24 cellular contexts compared by ENCODE assay signal in the genomic region with DNA sequence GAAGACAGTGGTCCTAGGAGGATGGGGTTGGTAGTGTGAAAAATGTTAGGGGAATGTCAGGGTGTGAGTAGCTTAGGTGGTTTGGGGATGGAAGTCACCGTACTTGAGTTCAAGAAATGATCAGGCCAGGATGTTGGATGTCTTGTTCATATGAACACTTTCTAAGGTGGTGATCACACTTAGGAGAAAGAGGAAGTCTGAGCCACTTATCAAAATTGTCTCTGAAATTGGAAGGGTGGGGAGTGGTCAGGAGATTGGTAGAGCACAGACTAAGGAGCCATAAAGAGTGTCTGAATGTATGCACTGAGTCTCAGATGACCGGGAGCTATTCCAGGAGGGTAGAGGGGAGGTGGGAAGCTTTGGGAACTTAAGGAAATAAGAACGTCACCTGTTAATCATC. TPM values are rescaled to one million over a fixed set of nuclear protein-coding genes. Genes with fewer than 3 reads are reported as not detected.
DNase-seq lines count a peak whose midpoint lies in the region; ATAC-seq and TF ChIP-seq lines count a peak whose summit lies in the region.
"Had no signal": no experiment of that assay in that cellular context is flagged by ENCODE, and none has a peak within 500 bp of the region (broad histone marks: within the 10 kb centered on the region; RNA-seq: fewer than 3 reads in every experiment).

No MANE protein-coding gene starts in this region.

- TF ChIP-seq POLR2A in gastrocnemius medialis (IDR thresholded peaks at IDR 0.05): no peak

- H3K36me3 Mint-ChIP-seq in activated naive CD4-positive, alpha-beta T cell treated with anti-CD3 and anti-CD28 coated beads, Interleukin-2, amount 50 U/mL, for 24 hours: peaks cover 9% of the 10 kb centered on the region
- peaks cover 28% of the 10 kb centered on the region for H3K36me3 Mint-ChIP-seq in activated CD8-positive, alpha-beta T cell treated with anti-CD3 and anti-CD28 coated beads, Interleukin-2, amount 10 ng/mL, durations not matched to agents 7 days and 5 days (ENCODE audit: low read depth)
- H3K36me3 Mint-ChIP-seq in naive thymus-derived CD8-positive, alpha-beta T cell: peaks cover 0 to 35% (median 2%) of the 10 kb centered on the region in 3 donors

- H3K4me3 ChIP-seq in gastrocnemius medialis: no peak overlapping the region
- H3K4me3 ChIP-seq: cardiac muscle cell, heart right ventricle, left lung, Peyer's patch, SJCRH30, transverse colon had no signal

- no peak for ATAC-seq in activated CD8-positive, alpha-beta T cell treated with anti-CD3 and anti-CD28 coated beads, Interleukin-2, amount 10 ng/mL, durations not matched to agents 7 days and 5 days
- ATAC-seq in naive thymus-derived CD8-positive, alpha-beta T cell: no peak
- ATAC-seq in HG03159 (IDR thresholded peaks at IDR 0.05; ENCODE audit: unreplicated experiment): no peak
- ATAC-seq in gastrocnemius medialis: no peak
- ATAC-seq: activated CD4-positive, CD25-positive, alpha-beta regulatory T cell treated with anti-CD3 and anti-CD28 coated beads, Interleukin-2, amount 50 U/mL, for 24 hours; activated T-helper 17 cell treated with anti-CD3 and anti-CD28 coated beads, Interleukin-2, amount 50 U/mL, for 72 hours; heart right ventricle; left lung; stimulated activated naive CD8-positive, alpha-beta T cell treated with anti-CD3 and anti-CD28 coated beads, Interleukin-15, Interleukin-2, amounts not matched to agents 100 U/mL and 50 U/mL, for 24 hours had no signal

- no peaks in the 10 kb centered on the region for H3K36me3 ChIP-seq in gastrocnemius medialis
- H3K36me3 ChIP-seq: cardiac muscle cell, Peyer's patch, SJCRH30, transverse colon had no signal

- DNase-seq in activated naive CD4-positive, alpha-beta T cell (lab: John Stamatoyannopoulos, UW): no peak
- no peak for DNase-seq in activated CD8-positive, alpha-beta T cell treated with anti-CD3 and anti-CD28 coated beads, Interleukin-2, amount 10 ng/mL, durations not matched to agents 7 days and 5 days
- no peak for DNase-seq in naive thymus-derived CD8-positive, alpha-beta T cell
- no peak for DNase-seq in gastrocnemius medialis
- DNase-seq: amniotic stem cell; DMS153; heart right ventricle; HFFc6; left lung; NCI-H1417 treated with DMSO at 0.1 percent for 48 hours; NCI-H2107; Peyer's patch; SJCRH30; stimulated activated CD4-positive, alpha-beta T cell treated with anti-CD3 and anti-CD28 coated beads, Interleukin-2, amount 100 ng/mL, for 24 hours; stimulated activated naive CD8-positive, alpha-beta T cell treated with anti-CD3 and anti-CD28 coated beads, Interleukin-15, Interleukin-2, amounts not matched to agents 100 U/mL and 50 U/mL, for 24 hours; transverse colon had no signal

- no peaks in the 10 kb centered on the region for H3K9me3 Mint-ChIP-seq in activated naive CD4-positive, alpha-beta T cell treated with anti-CD3 and anti-CD28 coated beads, Interleukin-2, amount 50 U/mL, for 24 hours
- no peaks in the 10 kb centered on the region for H3K9me3 Mint-ChIP-seq in activated CD8-positive, alpha-beta T cell treated with anti-CD3 and anti-CD28 coated beads, Interleukin-2, amount 10 ng/mL, durations not matched to agents 7 days and 5 days (ENCODE audit: insufficient read depth)
- H3K9me3 Mint-ChIP-seq in naive thymus-derived CD8-positive, alpha-beta T cell: no peaks in the 10 kb centered on the region
- H3K9me3 Mint-ChIP-seq: activated T-helper 17 cell treated with anti-CD3 and anti-CD28 coated beads, Interleukin-2, amount 50 U/mL, for 72 hours; CD14-positive monocyte; dendritic cell treated with granulocyte-macrophage colony-stimulating factor and Interleukin-4, amounts not matched to agents 40 ng/mL and 50 ng/mL, for 4 days; HFFc6 had no signal

- CTCF ChIA-PET in activated CD8-positive, alpha-beta T cell treated with anti-CD3 and anti-CD28 coated beads, Interleukin-2, amount 10 ng/mL, durations not matched to agents 7 days and 5 days (lab: Charles Lee): no interaction called here

- H3K4me3 Mint-ChIP-seq in activated naive CD4-positive, alpha-beta T cell treated with anti-CD3 and anti-CD28 coated beads, Interleukin-2, amount 50 U/mL, for 24 hours: no peak overlapping the region
- H3K4me3 Mint-ChIP-seq in activated CD8-positive, alpha-beta T cell treated with anti-CD3 and anti-CD28 coated beads, Interleukin-2, amount 10 ng/mL, durations not matched to agents 7 days and 5 days: no peak overlapping the region
- H3K4me3 Mint-ChIP-seq in naive thymus-derived CD8-positive, alpha-beta T cell: no peak overlapping the region
- H3K4me3 Mint-ChIP-seq: activated T-helper 17 cell treated with anti-CD3 and anti-CD28 coated beads, Interleukin-2, amount 50 U/mL, for 72 hours; CD14-positive monocyte; dendritic cell treated with granulocyte-macrophage colony-stimulating factor and Interleukin-4, amounts not matched to agents 40 ng/mL and 50 ng/mL, for 4 days; HFFc6 had no signal

- H3K27me3 Mint-ChIP-seq in activated naive CD4-positive, alpha-beta T cell treated with anti-CD3 and anti-CD28 coated beads, Interleukin-2, amount 50 U/mL, for 24 hours: no peaks in the 10 kb centered on the region
- H3K27me3 Mint-ChIP-seq in activated CD8-positive, alpha-beta T cell treated with anti-CD3 and anti-CD28 coated beads, Interleukin-2, amount 10 ng/mL, durations not matched to agents 7 days and 5 days (ENCODE audit: low read depth): no peaks in the 10 kb centered on the region
- no peaks in the 10 kb centered on the region for H3K27me3 Mint-ChIP-seq in naive thymus-derived CD8-positive, alpha-beta T cell
- H3K27me3 Mint-ChIP-seq: activated T-helper 17 cell treated with anti-CD3 and anti-CD28 coated beads, Interleukin-2, amount 50 U/mL, for 72 hours; dendritic cell treated with granulocyte-macrophage colony-stimulating factor and Interleukin-4, amounts not matched to agents 40 ng/mL and 50 ng/mL, for 4 days; progenitor cell of endocrine pancreas had no signal

- H3K9me3 ChIP-seq in gastrocnemius medialis: no peaks in the 10 kb centered on the region
- H3K9me3 ChIP-seq: heart right ventricle, left lung, Peyer's patch, SJCRH30, transverse colon had no signal

- peak overlapping the region; percentile 47 for H3K27ac Mint-ChIP-seq in activated naive CD4-positive, alpha-beta T cell treated with anti-CD3 and anti-CD28 coated beads, Interleukin-2, amount 50 U/mL, for 24 hours
- peak overlapping the region; percentile 32 for H3K27ac Mint-ChIP-seq in activated CD8-positive, alpha-beta T cell treated with anti-CD3 and anti-CD28 coated beads, Interleukin-2, amount 10 ng/mL, durations not matched to agents 7 days and 5 days
- peak overlapping the region in 6 of 10 donors; percentile 12 to 78 (median 64) for H3K27ac Mint-ChIP-seq in naive thymus-derived CD8-positive, alpha-beta T cell
- H3K27ac Mint-ChIP-seq: activated T-helper 17 cell treated with anti-CD3 and anti-CD28 coated beads, Interleukin-2, amount 50 U/mL, for 72 hours; dendritic cell treated with granulocyte-macrophage colony-stimulating factor and Interleukin-4, amounts not matched to agents 40 ng/mL and 50 ng/mL, for 4 days; HFFc6; progenitor cell of endocrine pancreas had no signal

- H3K27ac ChIP-seq in gastrocnemius medialis: peak overlapping the region in 2 of 4 donors; percentile 17 to 27
- H3K27ac ChIP-seq: cardiac muscle cell, heart right ventricle, left lung, Peyer's patch, SJCRH30 had no signal

- in situ Hi-C loops in gastrocnemius medialis (cut with MboI; ENCODE audit: low sequenced_read_pairs in 4 of 4): loop anchor here in 1 of 4 donors (10.0 kb wide), 1 partner anchor 69 kb away; no protein-coding TSS in a partner anchor

- intact Hi-C loops in gastrocnemius medialis (cut with DNase I; ENCODE audit: low total_unique reads): no loop called here

- POLR2A ChIA-PET in activated CD8-positive, alpha-beta T cell treated with anti-CD3 and anti-CD28 coated beads, Interleukin-2, amount 10 ng/mL, durations not matched to agents 7 days and 5 days (lab: Charles Lee): no interaction called here
- POLR2A ChIA-PET in naive thymus-derived CD8-positive, alpha-beta T cell (lab: Charles Lee): no interaction called here

- TF ChIP-seq CTCF in gastrocnemius medialis (IDR thresholded peaks at IDR 0.05 in 4 of 5, conservative IDR thresholded peaks at IDR 0.05 in 1 of 5): no peak

- H3K4me1 Mint-ChIP-seq in activated naive CD4-positive, alpha-beta T cell treated with anti-CD3 and anti-CD28 coated beads, Interleukin-2, amount 50 U/mL, for 24 hours: peaks cover 66% of the 10 kb centered on the region
- peaks cover 64% of the 10 kb centered on the region for H3K4me1 Mint-ChIP-seq in activated CD8-positive, alpha-beta T cell treated with anti-CD3 and anti-CD28 coated beads, Interleukin-2, amount 10 ng/mL, durations not matched to agents 7 days and 5 days (ENCODE audit: low read depth)
- H3K4me1 Mint-ChIP-seq in naive thymus-derived CD8-positive, alpha-beta T cell: peaks cover 17 to 51% (median 48%) of the 10 kb centered on the region in 4 donors
- H3K4me1 Mint-ChIP-seq: activated T-helper 17 cell treated with anti-CD3 and anti-CD28 coated beads, Interleukin-2, amount 50 U/mL, for 72 hours had no signal

- no peaks in the 10 kb centered on the region for H3K27me3 ChIP-seq in gastrocnemius medialis
- H3K27me3 ChIP-seq: cardiac muscle cell, heart right ventricle, left lung, Peyer's patch, SJCRH30, transverse colon had no signal

- peaks cover 0 to 5% of the 10 kb centered on the region in 2 donors for H3K4me1 ChIP-seq in gastrocnemius medialis
- H3K4me1 ChIP-seq: SJCRH30 had no signal

RNA-seq across cellular contexts. Expression of a gene that starts 17.3 kb away (rescaled TPM):
- 1 to 10 TPM; 4.1 to 5.6 TPM for total RNA-seq in activated CD8-positive, alpha-beta T cell treated with anti-CD3 and anti-CD28 coated beads, Interleukin-2, amount 10 ng/mL, durations not matched to agents 7 days and 5 days
- 1 to 10 TPM; 5.3 to 8.6 TPM for total RNA-seq in naive thymus-derived CD8-positive, alpha-beta T cell
- polyA plus RNA-seq in naive thymus-derived CD8-positive, alpha-beta T cell: 10 to 100 TPM; 25.6 to 27.7 (median 26.1) TPM
- total RNA-seq in gastrocnemius medialis: 10 to 100 TPM; 13.0 to 32.1 (median 26.3) TPM

RNA-seq across cellular contexts. Expression of a gene that starts 17.3 kb away (rescaled TPM):
- 10 to 100 TPM; 20.2 to 21.4 TPM for total RNA-seq in activated CD8-positive, alpha-beta T cell treated with anti-CD3 and anti-CD28 coated beads, Interleukin-2, amount 10 ng/mL, durations not matched to agents 7 days and 5 days
- total RNA-seq in naive thymus-derived CD8-positive, alpha-beta T cell: 10 to 100 TPM; 17.7 to 23.2 TPM
- 10 to 100 TPM; 27.9 to 37.9 (median 29.3) TPM for polyA plus RNA-seq in naive thymus-derived CD8-positive, alpha-beta T cell
- 1 to 10 TPM in 1 of 4 donors, under 1 TPM in 2, not detected in 1; 0.31 to 2.2 (median 0.93) TPM for total RNA-seq in gastrocnemius medialis

RNA-seq across cellular contexts. Expression of a gene that starts 17.7 kb away (rescaled TPM):
- 10 to 100 TPM; 32.8 to 33.5 TPM for total RNA-seq in activated CD8-positive, alpha-beta T cell treated with anti-CD3 and anti-CD28 coated beads, Interleukin-2, amount 10 ng/mL, durations not matched to agents 7 days and 5 days
- total RNA-seq in naive thymus-derived CD8-positive, alpha-beta T cell: 10 to 100 TPM; 18.3 to 19.5 TPM
- 10 to 100 TPM; 17.0 to 25.7 (median 17.4) TPM for polyA plus RNA-seq in naive thymus-derived CD8-positive, alpha-beta T cell
- total RNA-seq in gastrocnemius medialis: 10 to 100 TPM in 2 of 4 donors, 1 to 10 TPM in 2; 8.8 to 15.9 (median 10.6) TPM

RNA-seq across cellular contexts. Expression of a gene that starts 27.0 kb away (rescaled TPM):
- 10 to 100 TPM; 49.3 to 51.7 TPM for total RNA-seq in activated CD8-positive, alpha-beta T cell treated with anti-CD3 and anti-CD28 coated beads, Interleukin-2, amount 10 ng/mL, durations not matched to agents 7 days and 5 days
- 10 to 100 TPM; 48.2 to 59.9 TPM for total RNA-seq in naive thymus-derived CD8-positive, alpha-beta T cell
- polyA plus RNA-seq in naive thymus-derived CD8-positive, alpha-beta T cell: 100 to 1,000 TPM; 161 to 203 (median 178) TPM
- 100 to 1,000 TPM; 141 to 267 (median 183) TPM for total RNA-seq in gastrocnemius medialis

RNA-seq across cellular contexts. Expression of a gene that starts 31.1 kb away (rescaled TPM):
- 1 to 10 TPM; 4.1 to 4.2 TPM for total RNA-seq in activated CD8-positive, alpha-beta T cell treated with anti-CD3 and anti-CD28 coated beads, Interleukin-2, amount 10 ng/mL, durations not matched to agents 7 days and 5 days
- 1 to 10 TPM; 1.1 to 1.6 TPM for total RNA-seq in naive thymus-derived CD8-positive, alpha-beta T cell
- 1 to 10 TPM; 2.4 to 5.5 (median 2.7) TPM for polyA plus RNA-seq in naive thymus-derived CD8-positive, alpha-beta T cell
- total RNA-seq in gastrocnemius medialis: 10 to 100 TPM; 23.3 to 33.7 (median 28.2) TPM

Comparison
In these comparisons a context has a peak if more than half of its experiments do, and no peak if none do; other contexts are left out.
1. RNA of a gene that starts 17.3 kb away (total RNA-seq): 17.7 to 23.2 TPM in naive thymus-derived CD8-positive, alpha-beta T cell and 20.2 to 21.4 TPM in activated CD8-positive, alpha-beta T cell treated with anti-CD3 and anti-CD28 coated beads, Interleukin-2, amount 10 ng/mL, durations not matched to agents 7 days and 5 days; 0.31 to 2.2 TPM in gastrocnemius medialis; every median in the first group is over 4 times any median in the second.
2. Peak in every context shown above with its lines, with median percentiles within 50 percentile points of each other: H3K27ac Mint-ChIP-seq.